ENCODE assay signal across 8 cellular contexts in genomic region chr2:166375205-166375735, GRCh38. TPM values are rescaled to one million over a fixed set of nuclear protein-coding genes. Genes with fewer than 3 reads are reported as not detected.
DNase-seq lines count a peak whose midpoint lies in the region; FAIRE-seq and TF ChIP-seq lines count a peak whose summit lies in the region.

No MANE protein-coding gene starts in this region.

- no peak overlapping the region for H4K91ac ChIP-seq in mesenchymal stem cell (ENCODE audit: low read length)

- H3K4me1 ChIP-seq in breast epithelium (peaks cover 0 to 3% of the 10 kb centered on the region in 2 donors), mesenchymal stem cell (ENCODE audit: control insufficient read depth, insufficient read depth, low read depth, low read length) (peaks cover 8% of the 10 kb centered on the region), vagina (peaks cover 11% of the 10 kb centered on the region)

- no peak overlapping the region for H2BK15ac ChIP-seq in mesenchymal stem cell (ENCODE audit: low read depth, poor library complexity, severe bottlenecking)

- H2AK5ac ChIP-seq in mesenchymal stem cell (ENCODE audit: low read length, severe bottlenecking) = no peak overlapping the region

- H3K4me2 ChIP-seq in mesenchymal stem cell (ENCODE audit: low read length, poor library complexity, severe bottlenecking) = peak overlapping the region; percentile 60

- TF ChIP-seq CTCF in breast epithelium (IDR thresholded peaks at IDR 0.05) (no peak), vagina (IDR thresholded peaks at IDR 0.05) (no peak)

- H3K4me3 ChIP-seq in breast epithelium (peak overlapping the region; percentile 55 to 72 (median 56)), mesenchymal stem cell (ENCODE audit: insufficient read depth in 1 of 2, low read depth in 1 of 2, low read length in 2 of 2) (peak overlapping the region; percentile 65 to 83), vagina (peak overlapping the region; percentile 56 to 67)

- H2AFZ ChIP-seq in mesenchymal stem cell (ENCODE audit: low read depth, low read length) = no peak overlapping the region

- DNase-seq in stimulated activated CD4-positive, alpha-beta T cell treated with anti-CD3 and anti-CD28 coated beads, Interleukin-15, amount 100 ng/mL, for 24 hours = peak; percentile 1
- DNase-seq in stimulated activated CD4-positive, alpha-beta T cell treated with anti-CD3 and anti-CD28 coated beads, Interleukin-1b, Interleukin-23, amount 100 ng/mL, for 48 hours = no peak
- DNase-seq in KBM-7 (peak; percentile 48), breast epithelium (ENCODE audit: low spot score in 2 of 2) (no peak), mesenchymal stem cell (peak; percentile 10), vagina (ENCODE audit: extremely low spot score in 2 of 2) (no peak), HTR-8/SVneo (ENCODE audit: insufficient read length, low spot score) (no peak), DMS114 treated with DMSO at 0.1 percent for 48 hours (lab: John Stamatoyannopoulos, UW; ENCODE audit: unreplicated experiment) (no peak)

- H3K27ac ChIP-seq in breast epithelium = no peak overlapping the region
- no peak overlapping the region for H3K27ac ChIP-seq in mesenchymal stem cell (ENCODE audit: low read length, poor library complexity, severe bottlenecking)
- no peak overlapping the region for H3K27ac ChIP-seq in vagina

- H3K9me3 ChIP-seq in breast epithelium = no peaks in the 10 kb centered on the region
- no peaks in the 10 kb centered on the region for H3K9me3 ChIP-seq in mesenchymal stem cell (ENCODE audit: control insufficient read depth, low read length)
- H3K9me3 ChIP-seq in vagina = no peaks in the 10 kb centered on the region

- no peak for TF ChIP-seq POLR2A in breast epithelium (IDR thresholded peaks at IDR 0.05)
- TF ChIP-seq POLR2A in vagina (IDR thresholded peaks at IDR 0.05) = no peak

- no peak overlapping the region for H4K8ac ChIP-seq in mesenchymal stem cell (ENCODE audit: low read length)

- H3K36me3 ChIP-seq in breast epithelium (no peaks in the 10 kb centered on the region), mesenchymal stem cell (ENCODE audit: control insufficient read depth in 1 of 2, insufficient read depth in 2 of 2, low read depth in 1 of 2, low read length in 2 of 2) (no peaks in the 10 kb centered on the region), vagina (no peaks in the 10 kb centered on the region)

- FAIRE-seq in HTR-8/SVneo (lab: Jason Lieb, UNC) = no peak

- H3K18ac ChIP-seq in mesenchymal stem cell (ENCODE audit: low read depth in 1 of 2, low read length in 2 of 2) = no peak overlapping the region

- H3K4ac ChIP-seq in mesenchymal stem cell (ENCODE audit: low read depth in 1 of 2, low read length in 2 of 2) = no peak overlapping the region

- in situ Hi-C loops in KBM-7 (cut with MboI; ENCODE audit: low pct_unique_long_range_greater_than_20kb, low sequenced_read_pairs) = no loop called here

- no peak overlapping the region for H2BK120ac ChIP-seq in mesenchymal stem cell (ENCODE audit: low read depth, low read length)

- intact Hi-C loops in breast epithelium (cut with DNase I; ENCODE audit: low total_unique reads) (no loop called here), vagina (cut with DNase I) (no loop called here)

- 3% methylated on average over 15 of the region's 17 CpGs for WGBS in mesenchymal stem cell

- no peak overlapping the region for H2BK5ac ChIP-seq in mesenchymal stem cell (ENCODE audit: low read depth, low read length, poor library complexity, severe bottlenecking)

- peak overlapping the region; percentile 40 for H3K9ac ChIP-seq in mesenchymal stem cell (ENCODE audit: low read length)

- H3K27me3 ChIP-seq in breast epithelium = peaks cover 0 to 10% of the 10 kb centered on the region in 2 donors
- H3K27me3 ChIP-seq in mesenchymal stem cell (ENCODE audit: control insufficient read depth in 1 of 2, insufficient read depth in 1 of 2, low read length in 2 of 2) = peaks cover 0 to 37% of the 10 kb centered on the region in 2 experiments
- no peaks in the 10 kb centered on the region for H3K27me3 ChIP-seq in vagina

- no peak overlapping the region for H2BK12ac ChIP-seq in mesenchymal stem cell (ENCODE audit: low read length in 2 of 2)

- H3K79me1 ChIP-seq in mesenchymal stem cell (replicated peaks; ENCODE audit: low read length, poor library complexity, severe bottlenecking) = no peaks in the 10 kb centered on the region

- no peak overlapping the region for H3K14ac ChIP-seq in mesenchymal stem cell (ENCODE audit: low read length in 2 of 2)

- no peak overlapping the region for H3K23ac ChIP-seq in mesenchymal stem cell (ENCODE audit: low read length in 2 of 2)

RNA-seq across cellular contexts. Expression of gene SCN9A, which starts 0.5 kb away (rescaled TPM):
- total RNA-seq in breast epithelium (10 to 100 TPM in 1 of 3 donors, 1 to 10 TPM in 2; 2.0 to 12.5 (median 3.5) TPM), vagina (4.9 TPM)
- polyA plus RNA-seq in mesenchymal stem cell (2013, experiment 1 of 2) = 0.73 TPM
- polyA plus RNA-seq in mesenchymal stem cell (2013, experiment 2 of 2) = 0.74 TPM

Comparison
In these comparisons a context has a peak if more than half of its experiments do, and no peak if none do; other contexts are left out.
1. DNase-seq: peak in stimulated activated CD4-positive, alpha-beta T cell treated with anti-CD3 and anti-CD28 coated beads, Interleukin-15, amount 100 ng/mL, for 24 hours (single experiment), KBM-7 (single experiment) and mesenchymal stem cell (single experiment); none in stimulated activated CD4-positive, alpha-beta T cell treated with anti-CD3 and anti-CD28 coated beads, Interleukin-1b, Interleukin-23, amount 100 ng/mL, for 48 hours (single experiment), breast epithelium (0 of 2), vagina (0 of 2), HTR-8/SVneo (single experiment) and DMS114 treated with DMSO at 0.1 percent for 48 hours (single experiment).
2. Peak in every context shown above with its lines, with median percentiles within 50 percentile points of each other: H3K4me3 ChIP-seq.